In the genomic region with DNA sequence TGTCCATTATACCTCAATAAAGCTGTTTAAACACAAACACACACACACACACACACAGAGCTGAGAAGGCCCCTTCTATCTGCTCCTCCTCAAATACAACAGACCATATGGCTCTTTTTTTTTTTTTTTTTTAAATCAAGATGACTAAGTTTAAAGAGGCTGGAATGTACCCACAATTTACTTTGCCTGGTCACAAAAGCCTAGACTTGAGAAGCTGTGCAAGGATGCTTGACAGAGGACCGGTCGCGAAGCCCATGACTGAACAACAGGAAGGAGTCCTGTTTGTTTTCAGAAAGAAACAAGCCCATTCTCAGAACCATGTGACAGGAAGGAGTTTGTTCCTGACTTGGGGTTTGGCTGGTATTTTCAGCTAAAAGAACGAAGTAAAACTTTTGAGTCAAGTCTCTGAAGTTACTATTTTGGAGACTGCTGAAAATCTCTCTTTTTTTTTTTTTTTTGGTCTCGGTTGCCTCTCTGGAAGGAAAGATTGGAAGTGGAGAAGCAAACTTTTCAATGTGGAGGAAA, we compare ENCODE assay signal across 11 cellular contexts.
"Had no signal": no experiment of that assay in that cellular context is flagged by ENCODE, and none has a peak within 500 bp of the region (broad histone marks: within the 10 kb centered on the region; RNA-seq: fewer than 3 reads in every experiment).

No MANE protein-coding gene starts in this region.

- H3K27ac ChIP-seq: colonic mucosa, left lung, right atrium auricular region, skin epidermis, stomach had no signal

- H3K27ac Mint-ChIP-seq: activated B cell treated with CpG ODN at 0.5 μM for 24 hours; activated CD4-positive, alpha-beta T cell treated with anti-CD3 and anti-CD28 coated beads, Interleukin-2, amount 10 ng/mL, durations not matched to agents 24 days and 14 days; activated T-helper 1 cell treated with anti-CD3 and anti-CD28 coated beads, Interleukin-12 subunit alpha, Interleukin-12 subunit beta, Interleukin-2, Interleukin-4 antibody, amounts not matched to agents 30 ng/mL and 10 ng/mL and 1 ng/mL, durations not matched to agents 14 hours and 24 hours and 36 hours; memory B cell had no signal

- H3K4me3 Mint-ChIP-seq: activated B cell treated with CpG ODN at 0.5 μM for 24 hours; activated CD4-positive, alpha-beta T cell treated with anti-CD3 and anti-CD28 coated beads, Interleukin-2, amount 10 ng/mL, durations not matched to agents 24 days and 14 days; activated T-helper 1 cell treated with anti-CD3 and anti-CD28 coated beads, Interleukin-12 subunit alpha, Interleukin-12 subunit beta, Interleukin-2, Interleukin-4 antibody, amounts not matched to agents 30 ng/mL and 10 ng/mL and 1 ng/mL, durations not matched to agents 14 hours and 24 hours and 36 hours; memory B cell had no signal

- H3K36me3 ChIP-seq: colonic mucosa, left lung, right atrium auricular region, stomach had no signal

- ATAC-seq: left lung had no signal

- H3K36me3 Mint-ChIP-seq: memory B cell had no signal

- H3K9me3 Mint-ChIP-seq: activated B cell treated with CpG ODN at 0.5 μM for 24 hours; activated CD4-positive, alpha-beta T cell treated with anti-CD3 and anti-CD28 coated beads, Interleukin-2, amount 10 ng/mL, durations not matched to agents 24 days and 14 days had no signal

- H3K4me1 ChIP-seq: colonic mucosa, left lung, right atrium auricular region, stomach had no signal

- H3K27me3 Mint-ChIP-seq: activated B cell treated with CpG ODN at 0.5 μM for 24 hours; activated CD4-positive, alpha-beta T cell treated with anti-CD3 and anti-CD28 coated beads, Interleukin-2, amount 10 ng/mL, durations not matched to agents 24 days and 14 days; memory B cell had no signal

- H3K4me3 ChIP-seq: colonic mucosa, left lung, right atrium auricular region, skin epidermis, stomach had no signal

- H3K4me1 Mint-ChIP-seq: activated B cell treated with CpG ODN at 0.5 μM for 24 hours; activated CD4-positive, alpha-beta T cell treated with anti-CD3 and anti-CD28 coated beads, Interleukin-2, amount 10 ng/mL, durations not matched to agents 24 days and 14 days; memory B cell had no signal

- H3K9me3 ChIP-seq: colonic mucosa, right atrium auricular region, stomach had no signal

- H3K27me3 ChIP-seq: colonic mucosa, left lung, right atrium auricular region, stomach had no signal

- DNase-seq: activated B cell treated with CpG ODN at 0.5 μM for 24 hours; activated CD4-positive, alpha-beta T cell treated with anti-CD3 and anti-CD28 coated beads, Interleukin-2, amount 10 ng/mL, durations not matched to agents 24 days and 14 days; activated naive CD4-positive, alpha-beta T cell treated with Interleukin-2 at 50 U/mL for 16 hours; colonic mucosa; left lung; posterior cingulate gyrus; stomach had no signal
